18 cellular contexts compared by ENCODE assay signal in the genomic region with DNA sequence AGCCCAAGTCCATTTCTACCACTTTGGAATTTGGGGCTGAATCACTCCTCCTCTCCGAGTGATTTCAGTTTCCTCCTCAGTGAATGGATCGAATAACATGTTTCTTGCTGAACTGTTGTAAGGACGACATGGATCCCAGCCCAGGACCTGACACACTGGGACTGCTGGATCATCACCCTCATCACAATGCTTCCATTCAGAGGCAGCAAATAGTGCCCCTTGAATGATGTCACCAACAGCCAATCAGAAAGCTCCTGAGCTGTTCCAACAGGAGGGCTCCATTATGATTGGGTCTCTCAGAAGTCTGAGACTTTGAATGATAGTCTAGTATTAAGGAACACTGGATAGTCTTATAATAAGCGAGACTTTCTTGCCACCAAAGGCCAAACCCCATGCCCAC.
DNase-seq lines count a peak whose midpoint lies in the region; ATAC-seq lines count a peak whose summit lies in the region.
"Had no signal": no experiment of that assay in that cellular context is flagged by ENCODE, and none has a peak within 500 bp of the region (broad histone marks: within the 10 kb centered on the region; RNA-seq: fewer than 3 reads in every experiment).

No MANE protein-coding gene starts in this region.

- peak in 12 of 14 donors; percentile 17 to 76 (median 58) for DNase-seq in C1 segment of cervical spinal cord (lab: John Stamatoyannopoulos, UW)
- peak; percentile 12 for DNase-seq in Jurkat, Clone E6-1 (ENCODE audit: low read depth, low spot score)
- DNase-seq in cerebellum (ENCODE audit: low spot score) = peak; percentile 36
- peak; percentile 58 for DNase-seq in myocyte (ENCODE audit: low read depth)
- DNase-seq in Kasumi-1 (lab: John Stamatoyannopoulos, UW) = no peak
- no peak for DNase-seq in NCI-H1436 (lab: John Stamatoyannopoulos, UW)
- DNase-seq in activated naive CD4-positive, alpha-beta T cell treated with anti-CD3 and anti-CD28 coated beads, Interleukin-2, amount 50 U/mL, for 72 hours (ENCODE audit: low spot score in 2 of 2) = no peak
- DNase-seq: activated gamma-delta T cell treated with Interleukin-2 at 50 U/mL for 16 hours, cortex of kidney, DMS153, left cardiac atrium, NCI-H1417, NCI-H526 treated with DMSO at 0.1 percent for 48 hours, T-helper 17 cell had no signal

- no peak overlapping the region for H3K27ac Mint-ChIP-seq in activated naive CD4-positive, alpha-beta T cell treated with anti-CD3 and anti-CD28 coated beads, Interleukin-2, amount 50 U/mL, for 72 hours
- H3K27ac Mint-ChIP-seq: IgD-negative memory B cell, T-helper 17 cell had no signal

- no peak overlapping the region for H3K4me3 ChIP-seq in Jurkat, Clone E6-1 (ENCODE audit: low read length)
- H3K4me3 ChIP-seq: prostate gland, suprapubic skin had no signal

- no peak for ATAC-seq in activated naive CD4-positive, alpha-beta T cell treated with anti-CD3 and anti-CD28 coated beads, Interleukin-2, amount 50 U/mL, for 72 hours
- ATAC-seq in HG02623 (IDR thresholded peaks at IDR 0.05; ENCODE audit: unreplicated experiment) = no peak
- ATAC-seq: T-helper 17 cell had no signal

- no peaks in the 10 kb centered on the region for H3K36me3 Mint-ChIP-seq in activated naive CD4-positive, alpha-beta T cell treated with anti-CD3 and anti-CD28 coated beads, Interleukin-2, amount 50 U/mL, for 72 hours

- no peaks in the 10 kb centered on the region for H3K9me3 Mint-ChIP-seq in activated naive CD4-positive, alpha-beta T cell treated with anti-CD3 and anti-CD28 coated beads, Interleukin-2, amount 50 U/mL, for 72 hours

Comparison
In these comparisons a context has a peak if more than half of its experiments do, and no peak if none do; other contexts are left out.
1. DNase-seq: peak in C1 segment of cervical spinal cord (12 of 14), Jurkat, Clone E6-1 (single experiment), cerebellum (single experiment) and myocyte (single experiment); none in Kasumi-1 (0 of 2), NCI-H1436 (single experiment) and activated naive CD4-positive, alpha-beta T cell treated with anti-CD3 and anti-CD28 coated beads, Interleukin-2, amount 50 U/mL, for 72 hours (0 of 2).